ENCODE assay signal across 10 cellular contexts in the genomic region with DNA sequence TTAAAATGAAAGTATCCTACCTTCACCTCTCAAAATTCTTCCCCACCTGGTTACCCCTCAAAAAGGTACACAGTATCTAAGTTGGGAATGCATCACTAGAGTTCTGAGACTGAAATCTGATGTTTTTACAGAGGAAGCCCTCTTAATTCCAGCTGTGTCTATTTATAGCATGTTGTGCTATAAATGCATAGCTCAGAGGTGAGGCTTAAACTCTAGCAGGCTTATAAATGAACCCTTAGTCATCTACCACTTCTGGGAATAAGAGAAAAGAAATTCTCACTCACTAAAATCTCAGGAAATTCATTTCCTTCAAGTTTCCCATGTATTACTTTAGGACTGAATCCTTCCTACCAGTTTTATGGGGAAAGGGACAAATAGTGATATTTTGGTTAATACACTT. TPM values are rescaled to one million over a fixed set of nuclear protein-coding genes. Genes with fewer than 3 reads are reported as not detected.
DNase-seq lines count a peak whose midpoint lies in the region; ATAC-seq and TF ChIP-seq lines count a peak whose summit lies in the region.
"Had no signal": no experiment of that assay in that cellular context is flagged by ENCODE, and none has a peak within 500 bp of the region (broad histone marks: within the 10 kb centered on the region; RNA-seq: fewer than 3 reads in every experiment).

No MANE protein-coding gene starts in this region.

- peaks cover 38% of the 10 kb centered on the region for H3K4me1 ChIP-seq in cardiac muscle cell (ENCODE audit: low read depth)

- H3K4me1 Mint-ChIP-seq in activated T-helper 17 cell treated with anti-CD3 and anti-CD28 coated beads, Interleukin-2, amount 50 U/mL, for 72 hours, result peaks cover 41% of the 10 kb centered on the region
- peaks cover 24% of the 10 kb centered on the region for H3K4me1 Mint-ChIP-seq in Calu3 (ENCODE audit: low read depth, unreplicated experiment)

- DNase-seq in GM03348 (ENCODE audit: low spot score) (peak; percentile 61), cardiac muscle cell (ENCODE audit: low read depth in 1 of 2, low spot score in 1 of 2) (peak; percentile 38 to 77), skeletal muscle cell (ENCODE audit: low read depth) (peak; percentile 59), GOT3 (lab: John Stamatoyannopoulos, UW) (no peak), Calu3 (no peak)
- DNase-seq: pancreas; stimulated activated naive CD4-positive, alpha-beta T cell had no signal

- peak overlapping the region; percentile 78 for H3K27ac ChIP-seq in cardiac muscle cell
- H3K27ac ChIP-seq: pancreas had no signal

- no peak overlapping the region for H3K27ac Mint-ChIP-seq in activated T-helper 17 cell treated with anti-CD3 and anti-CD28 coated beads, Interleukin-2, amount 50 U/mL, for 72 hours
- no peak overlapping the region for H3K27ac Mint-ChIP-seq in Calu3 (ENCODE audit: unreplicated experiment)

- H3K9me3 Mint-ChIP-seq in activated T-helper 17 cell treated with anti-CD3 and anti-CD28 coated beads, Interleukin-2, amount 50 U/mL, for 72 hours, result no peaks in the 10 kb centered on the region
- H3K9me3 Mint-ChIP-seq in Calu3 (ENCODE audit: low read depth, unreplicated experiment), result no peaks in the 10 kb centered on the region

- H3K27me3 Mint-ChIP-seq in activated T-helper 17 cell treated with anti-CD3 and anti-CD28 coated beads, Interleukin-2, amount 50 U/mL, for 72 hours, result no peaks in the 10 kb centered on the region
- no peaks in the 10 kb centered on the region for H3K27me3 Mint-ChIP-seq in Calu3 (ENCODE audit: unreplicated experiment)

- H3K9me3 ChIP-seq in cardiac muscle cell (ENCODE audit: low read depth), result no peaks in the 10 kb centered on the region
- H3K9me3 ChIP-seq: pancreas had no signal

- intact Hi-C loops in Calu3 (cut with micrococcal nuclease; ENCODE audit: unreplicated experiment), result no loop called here

- BruUV-seq in Calu3 (replicated peaks; lab: Mats Ljungman, UMichigan), result no TSS peak

- TF ChIP-seq CTCF in cardiac muscle cell (IDR thresholded peaks at IDR 0.05; ENCODE audit: low read depth, low read length) (no peak), Calu3 (IDR thresholded peaks at IDR 0.05; ENCODE audit: unreplicated experiment) (no peak)

- peaks cover 22% of the 10 kb centered on the region for H3K36me3 Mint-ChIP-seq in activated T-helper 17 cell treated with anti-CD3 and anti-CD28 coated beads, Interleukin-2, amount 50 U/mL, for 72 hours (ENCODE audit: low read depth)
- peaks cover 7% of the 10 kb centered on the region for H3K36me3 Mint-ChIP-seq in Calu3 (ENCODE audit: insufficient read depth, unreplicated experiment)

- H3K4me3 ChIP-seq in cardiac muscle cell (no peak overlapping the region), skeletal muscle cell (ENCODE audit: low read depth, low read length) (no peak overlapping the region)
- H3K4me3 ChIP-seq: pancreas had no signal

- no peaks in the 10 kb centered on the region for H3K36me3 ChIP-seq in cardiac muscle cell
- H3K36me3 ChIP-seq: pancreas had no signal

- CTCF ChIA-PET in Calu3 (lab: Charles Lee), result interaction anchor here (0.7 kb wide), 1 partner anchor 117 kb away, joined by 3 read pairs; no protein-coding TSS in a partner anchor

- peak overlapping the region; percentile 34 for H3K4me3 Mint-ChIP-seq in activated T-helper 17 cell treated with anti-CD3 and anti-CD28 coated beads, Interleukin-2, amount 50 U/mL, for 72 hours
- no peak overlapping the region for H3K4me3 Mint-ChIP-seq in Calu3 (ENCODE audit: low read depth, unreplicated experiment)

- no peak for ATAC-seq in activated T-helper 17 cell treated with anti-CD3 and anti-CD28 coated beads, Interleukin-2, amount 50 U/mL, for 72 hours (replicated peaks)
- ATAC-seq in activated CD4-positive, CD25-positive, alpha-beta regulatory T cell treated with anti-CD3 and anti-CD28 coated beads, Interleukin-2, amount 50 U/mL, for 24 hours, result no peak
- ATAC-seq in HG02571 (IDR thresholded peaks at IDR 0.05; ENCODE audit: unreplicated experiment), result no peak

- no peaks in the 10 kb centered on the region for H3K27me3 ChIP-seq in cardiac muscle cell
- H3K27me3 ChIP-seq: pancreas had no signal

RNA-seq across cellular contexts. Expression of a gene that starts 9.1 kb away (rescaled TPM):
- total RNA-seq in activated T-helper 17 cell treated with anti-CD3 and anti-CD28 coated beads, Interleukin-2, amount 50 U/mL, for 72 hours, result 10 to 100 TPM; 50.8 to 69.4 TPM
- total RNA-seq in cardiac muscle cell (11.2 and 13.6 TPM in 2 replicates), Calu3 (2022) (25.2 and 25.5 TPM in 2 replicates)
- 11.7 and 19.5 TPM in 2 replicates for polyA plus RNA-seq in cardiac muscle cell

Comparison
In these comparisons a context has a peak if more than half of its experiments do, and no peak if none do; other contexts are left out.
1. DNase-seq: peak in GM03348 (single experiment), cardiac muscle cell (2 of 2) and skeletal muscle cell (single experiment); none in GOT3 (single experiment) and Calu3 (single experiment).